In genomic region chr5:177043114-177043513, GRCh38 we compare ENCODE assay signal across 10 cellular contexts.
"Had no signal": no experiment of that assay in that cellular context is flagged by ENCODE, and none has a peak within 500 bp of the region (broad histone marks: within the 10 kb centered on the region; RNA-seq: fewer than 3 reads in every experiment).

No MANE protein-coding gene starts in this region.

- H2AFZ ChIP-seq: GM23338 had no signal

- H3K9ac ChIP-seq: KMS-11 had no signal

- FAIRE-seq: H1, H54, HepG2 had no signal

- H3K4me3 ChIP-seq: GM23338 had no signal

- ATAC-seq: GM23338, HepG2 had no signal

- H3K27ac ChIP-seq: HL-60, KMS-11 had no signal

- DNase-seq: H9, HCEC 1CT, HFFc6, KBM-7 had no signal

- H3K4me2 ChIP-seq: GM23338, KMS-11 had no signal
